1 cellular context compared by ENCODE assay signal in the genomic region with DNA sequence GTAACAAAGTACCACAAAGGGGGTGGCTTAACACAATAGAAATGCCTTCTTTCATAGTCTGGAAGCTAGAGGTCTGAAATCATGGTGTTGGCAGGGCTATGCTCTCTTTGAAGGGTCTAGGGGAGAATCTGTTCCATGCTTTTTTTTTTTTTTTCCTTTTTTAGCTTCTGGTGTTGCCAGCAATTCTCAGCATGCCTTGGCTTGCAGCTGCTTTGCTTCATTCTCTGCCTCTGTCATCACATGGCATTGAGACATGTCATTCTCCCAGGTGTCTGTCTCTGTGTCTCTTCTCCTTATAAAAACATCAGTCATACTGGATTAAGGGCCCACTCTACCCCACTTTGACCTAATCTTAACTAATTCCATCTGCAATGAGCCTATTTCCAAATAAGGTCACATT.
TF ChIP-seq lines count a peak whose summit lies in the region.

No MANE protein-coding gene starts in this region.

TF ChIP-seq in A549, 52 proteins besides CTCF, POLR2A, EP300 and RAD21 (continued from another document):
- TF ChIP-seq, protein P1, sequence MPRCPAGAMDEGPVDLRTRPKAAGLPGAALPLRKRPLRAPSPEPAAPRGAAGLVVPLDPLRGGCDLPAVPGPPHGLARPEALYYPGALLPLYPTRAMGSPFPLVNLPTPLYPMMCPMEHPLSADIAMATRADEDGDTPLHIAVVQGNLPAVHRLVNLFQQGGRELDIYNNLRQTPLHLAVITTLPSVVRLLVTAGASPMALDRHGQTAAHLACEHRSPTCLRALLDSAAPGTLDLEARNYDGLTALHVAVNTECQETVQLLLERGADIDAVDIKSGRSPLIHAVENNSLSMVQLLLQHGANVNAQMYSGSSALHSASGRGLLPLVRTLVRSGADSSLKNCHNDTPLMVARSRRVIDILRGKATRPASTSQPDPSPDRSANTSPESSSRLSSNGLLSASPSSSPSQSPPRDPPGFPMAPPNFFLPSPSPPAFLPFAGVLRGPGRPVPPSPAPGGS (IDR thresholded peaks at IDR 0.05), result no peak
- TF ChIP-seq FOSL2 (IDR thresholded peaks at IDR 0.05), result no peak
- no peak for TF ChIP-seq FOSL2 (CRISPR knock-in tag; IDR thresholded peaks at IDR 0.05)
- no peak for TF ChIP-seq POLR2AphosphoS2 (conservative IDR thresholded peaks at IDR 0.05; ENCODE audit: low read length)
- no peak for TF ChIP-seq RARB (CRISPR knock-in tag; IDR thresholded peaks at IDR 0.05)
- TF ChIP-seq HDAC2 (IDR thresholded peaks at IDR 0.05), result no peak
- TF ChIP-seq TFCP2L1 (CRISPR knock-in tag; IDR thresholded peaks at IDR 0.05), result no peak
